In genomic region chr15:75274509-75275107, GRCh38 we compare ENCODE assay signal across 8 cellular contexts. TPM values are rescaled to one million over a fixed set of nuclear protein-coding genes. Genes with fewer than 3 reads are reported as not detected.
A peak's percentile ranks its signal among the peaks of the same experiment; 100 is the strongest.
DNase-seq lines count a peak whose midpoint lies in the region; ATAC-seq, FAIRE-seq and TF ChIP-seq lines count a peak whose summit lies in the region.
"Not testable (repeated sequence)": the region's sequence is repeated elsewhere in the genome, so short reads cannot be mapped to it uniquely, and the experiment has no call there.

No MANE protein-coding gene starts in this region.

- POLR2A ChIA-PET in CD4-positive, alpha-beta memory T cell (lab: Charles Lee; ENCODE audit: partially characterized antibody); K562 (lab: Yijun Ruan, JAX): not testable (repeated sequence)

- not testable (repeated sequence) for H2AFZ ChIP-seq in K562 (ENCODE audit: low read depth, low read length)

- not testable (repeated sequence) for H3K9me3 ChIP-seq in CD4-positive, alpha-beta memory T cell (ENCODE audit: control insufficient read depth in 1 of 2, low read length in 2 of 2); K562 (replicated peaks; ENCODE audit: control insufficient read depth, insufficient read depth, low read depth, low read length); heart left ventricle

- not testable (repeated sequence) for H3K4me3 ChIP-seq in CD4-positive, alpha-beta memory T cell (ENCODE audit: low read length in 2 of 2); K562; heart left ventricle

- TF ChIP-seq CTCF in K562 (IDR thresholded peaks at IDR 0.05 in 2 of 3, conservative IDR thresholded peaks at IDR 0.05 in 1 of 3; ENCODE audit: insufficient read depth in 2 of 3, low read depth in 1 of 3, low read length in 3 of 3) (peak in 2 of 3 experiments; percentile 26 to 28; a peak in 4 of 6 replicates), heart left ventricle (IDR thresholded peaks at IDR 0.05) (peak; percentile 46 to 74 (median 66)), osteocyte (IDR thresholded peaks at IDR 0.05) (peak; percentile 66)

- peak in 1 of 2 experiments; percentile 34; a peak in 3 of 4 replicates for TF ChIP-seq RAD21 in K562 (CRISPR knock-in tag; conservative IDR thresholded peaks at IDR 0.05 in 1 of 2, IDR thresholded peaks at IDR 0.05 in 1 of 2)

- not testable (repeated sequence) for H3K9me1 ChIP-seq in K562 (ENCODE audit: control insufficient read depth, insufficient read depth, low read length)

- intact Hi-C loops in CD4-positive, alpha-beta memory T cell (cut with micrococcal nuclease); K562 (cut with micrococcal nuclease): not testable (repeated sequence)
- intact Hi-C loops in heart left ventricle (cut with DNase I) = loop anchor here in 2 of 10 donors (10.0 kb wide), 2 partner anchors 250 to 1150 kb away; partner anchors contain the start of gene PPCDC (in 1 of the 2)

- not testable (repeated sequence) for H3K36me3 ChIP-seq in CD4-positive, alpha-beta memory T cell (ENCODE audit: insufficient read depth, low read length); K562 (ENCODE audit: control insufficient read depth, insufficient read depth, low read length); heart left ventricle

- peak; percentile 78 for ATAC-seq in GM21423 (IDR thresholded peaks at IDR 0.05; ENCODE audit: unreplicated experiment)
- ATAC-seq in K562 = peak; percentile 100
- ATAC-seq in heart left ventricle = peak in 3 of 4 donors; percentile 88 to 95 (median 93)

- FAIRE-seq in K562 (lab: Jason Lieb, UNC) = peak; percentile 70

- H3K4me2 ChIP-seq in K562 (ENCODE audit: insufficient read depth, low read length) = not testable (repeated sequence)

- not testable (repeated sequence) for H3K27me3 ChIP-seq in CD4-positive, alpha-beta memory T cell (ENCODE audit: insufficient read depth, low read length); K562 (ENCODE audit: control insufficient read depth in 2 of 2, insufficient read depth in 2 of 2, low read length in 2 of 2); heart left ventricle

- not testable (repeated sequence) for H3K36me3 Mint-ChIP-seq in CD4-positive, alpha-beta memory T cell; osteocyte (ENCODE audit: unreplicated experiment)

- TF ChIP-seq EP300 in K562 (IDR thresholded peaks at IDR 0.05; ENCODE audit: low read length) = not testable (repeated sequence)

- H3K9ac ChIP-seq in K562 (ENCODE audit: insufficient read depth in 1 of 2, low read depth in 2 of 2, low read length in 2 of 2) = not testable (repeated sequence)

- not testable (repeated sequence) for H3K79me2 ChIP-seq in K562 (ENCODE audit: control insufficient read depth, insufficient read depth, low read length)

- not testable (repeated sequence) for H3K27me3 Mint-ChIP-seq in CD4-positive, alpha-beta memory T cell; osteocyte (ENCODE audit: unreplicated experiment)

- DNase-seq in CD4-positive, alpha-beta memory T cell = peak; percentile 28 to 49 (median 41)
- DNase-seq in NAMALWA (ENCODE audit: low spot score) = peak; percentile 49
- DNase-seq in activated CD4-positive, alpha-beta T cell treated with anti-CD3 and anti-CD28 coated beads, Interleukin-2, amount 50 U/mL, for 4 hours = peak; percentile 42 to 44
- DNase-seq in K562 (ENCODE audit: extremely low read depth in 1 of 4, low spot score in 3 of 4) = peak in 1 of 4 experiments; percentile 0
- peak; percentile 69 to 85 (median 80) for DNase-seq in heart left ventricle
- DNase-seq in osteocyte (ENCODE audit: extremely low spot score, unreplicated experiment) = peak; percentile 94
- DNase-seq in stimulated activated CD8-positive, alpha-beta memory T cell treated with anti-CD3 and anti-CD28 coated beads, Interleukin-7, amount 100 ng/mL, for 1 hour (ENCODE audit: low read depth in 2 of 2) = peak; percentile 27 to 28

- not testable (repeated sequence) for H4K20me1 ChIP-seq in K562 (replicated peaks; ENCODE audit: control insufficient read depth, insufficient read depth, low read length)

- not testable (repeated sequence) for H3K27ac ChIP-seq in CD4-positive, alpha-beta memory T cell (ENCODE audit: low read depth, low read length); K562 (ENCODE audit: extremely low read depth, low read depth, low read length); heart left ventricle

- not testable (repeated sequence) for H3K27ac Mint-ChIP-seq in CD4-positive, alpha-beta memory T cell; osteocyte (ENCODE audit: unreplicated experiment)

- TF ChIP-seq POLR2A in K562 (conservative IDR thresholded peaks at IDR 0.05); heart left ventricle (IDR thresholded peaks at IDR 0.05): not testable (repeated sequence)

- not testable (repeated sequence) for H3K9me3 Mint-ChIP-seq in CD4-positive, alpha-beta memory T cell; osteocyte (ENCODE audit: unreplicated experiment)

- H3K4me1 Mint-ChIP-seq in CD4-positive, alpha-beta memory T cell; osteocyte (ENCODE audit: unreplicated experiment): not testable (repeated sequence)

- in situ Hi-C loops in K562 (cut with MboI) = loop anchor here (25.0 kb wide), 3 partner anchors 937 to 1312 kb away; partner anchors contain the start of gene ISLR2

- CTCF ChIA-PET in CD4-positive, alpha-beta memory T cell (lab: Charles Lee; ENCODE audit: partially characterized antibody); K562 (lab: Yijun Ruan, JAX; ENCODE audit: low intra/inter-chr PET ratio): not testable (repeated sequence)

- not testable (repeated sequence) for H3K4me1 ChIP-seq in CD4-positive, alpha-beta memory T cell (ENCODE audit: insufficient read depth, low read length); K562 (replicated peaks in 1 of 2; ENCODE audit: control insufficient read depth in 2 of 2, insufficient read depth in 2 of 2, low read length in 2 of 2); heart left ventricle

- 22% methylated on average over 4 of the region's 5 CpGs for WGBS in K562 (ENCODE audit: insufficient coverage, low coverage, missing lambda C conversion rate)
- WGBS in heart left ventricle, 4 donors = 45 to 65% (median 62%) methylated on average over 5 of the region's 5 CpGs

- BruUV-seq in K562 (replicated peaks; lab: Mats Ljungman, UMichigan) = not testable (repeated sequence)

- not testable (repeated sequence) for H3K4me3 Mint-ChIP-seq in CD4-positive, alpha-beta memory T cell; osteocyte (ENCODE audit: unreplicated experiment)

TF ChIP-seq in K562, 482 proteins besides CTCF, POLR2A, EP300 and RAD21 (continues in another document):
- 0 out of 2 replicates have a peak, but pooled peaks have one; percentile 1 for TF ChIP-seq SMC3 (conservative IDR thresholded peaks at IDR 0.05; ENCODE audit: insufficient read depth, low read depth, low read length)
- TF ChIP-seq ZBTB17 (CRISPR knock-in tag; IDR thresholded peaks at IDR 0.05) = peak; percentile 35; the same call in 1 of the 2 replicates

RNA-seq across cellular contexts. Expression of gene GOLGA6D, which starts 8.0 kb away (rescaled TPM):
- total RNA-seq in CD4-positive, alpha-beta memory T cell = not detected
- not detected for polyA plus RNA-seq in CD4-positive, alpha-beta memory T cell
- total RNA-seq in K562 (2011; cell fraction: chromatin; rRNA removed; ENCODE audit: low replicate concordance) = not detected in 2 replicates
- not detected in 2 replicates for total RNA-seq in K562 (2011; cell fraction: nucleolus; rRNA removed)
- total RNA-seq in K562 (2011; cell fraction: nucleoplasm; rRNA removed) = not detected in 2 replicates
- total RNA-seq in K562 (2014; rRNA removed) (not detected in 2 replicates), K562 (2014; rRNA removed; fragmentation: Illumina TruSeq; extraction: Trizol) (not detected in 2 replicates), K562 (2015; rRNA removed; fragmentation: Illumina TruSeq; extraction: Trizol) (not detected in 2 replicates), K562 (2021) (not detected in 2 replicates), heart left ventricle (not detected), osteocyte (not detected in 2 replicates)
- polyA plus RNA-seq in K562 (2011; rRNA removed) (not detected in 2 replicates), K562 (2014; fragmentation: Illumina TruSeq; extraction: Trizol) (not detected in 2 replicates), K562 (2014; fragmentation: Nextera tagmentation; extraction: Ambion mirVana) (not detected), K562 (2014; rRNA removed) (not detected in 2 replicates), heart left ventricle (not detected)
- not detected in 2 replicates for polyA plus RNA-seq in K562 (2011; cell fraction: cytosol; rRNA removed)
- not detected in 2 replicates for polyA plus RNA-seq in K562 (2011; cell fraction: nucleus; rRNA removed)
- not detected in 2 replicates for polyA plus RNA-seq in K562 (2012)
- not detected in 2 replicates for polyA minus RNA-seq in K562 (2011; rRNA and poly(A)+ RNA removed)
- not detected in 2 replicates for polyA minus RNA-seq in K562 (2011; cell fraction: cytosol; rRNA and poly(A)+ RNA removed)
- polyA minus RNA-seq in K562 (2011; cell fraction: nucleus; rRNA and poly(A)+ RNA removed) = not detected in 2 replicates

RNA-seq across cellular contexts. Expression of gene GOLGA6C, which starts 16.5 kb away (rescaled TPM):
- not detected for total RNA-seq in CD4-positive, alpha-beta memory T cell
- not detected for polyA plus RNA-seq in CD4-positive, alpha-beta memory T cell
- total RNA-seq in K562 (2011; cell fraction: chromatin; rRNA removed; ENCODE audit: low replicate concordance) = not detected in 2 replicates
- not detected in 2 replicates for total RNA-seq in K562 (2011; cell fraction: nucleolus; rRNA removed)
- total RNA-seq in K562 (2011; cell fraction: nucleoplasm; rRNA removed) = not detected in 2 replicates
- not detected in 2 replicates for total RNA-seq in K562 (2014; rRNA removed)
- total RNA-seq in K562 (2014; rRNA removed; fragmentation: Illumina TruSeq; extraction: Trizol) = not detected in 2 replicates
- not detected in 2 replicates for total RNA-seq in K562 (2015; rRNA removed; fragmentation: Illumina TruSeq; extraction: Trizol)
- not detected in 2 replicates for total RNA-seq in K562 (2021)
- not detected in 2 replicates for polyA plus RNA-seq in K562 (2011; rRNA removed)
- polyA plus RNA-seq in K562 (2011; cell fraction: cytosol; rRNA removed) = not detected in 2 replicates
- not detected in 2 replicates for polyA plus RNA-seq in K562 (2011; cell fraction: nucleus; rRNA removed)
- polyA plus RNA-seq in K562 (2012) = not detected in 2 replicates
- not detected in 2 replicates for polyA plus RNA-seq in K562 (2014; fragmentation: Illumina TruSeq; extraction: Trizol)
- not detected for polyA plus RNA-seq in K562 (2014; fragmentation: Nextera tagmentation; extraction: Ambion mirVana)
- polyA plus RNA-seq in K562 (2014; rRNA removed) = not detected in 2 replicates
- not detected in 2 replicates for polyA minus RNA-seq in K562 (2011; rRNA and poly(A)+ RNA removed)
- not detected in 2 replicates for polyA minus RNA-seq in K562 (2011; cell fraction: cytosol; rRNA and poly(A)+ RNA removed)
- not detected in 2 replicates for polyA minus RNA-seq in K562 (2011; cell fraction: nucleus; rRNA and poly(A)+ RNA removed)
- not detected for total RNA-seq in heart left ventricle
- not detected for polyA plus RNA-seq in heart left ventricle
- not detected in 2 replicates for total RNA-seq in osteocyte
